ENCODE assay signal across 8 cellular contexts in the genomic region with DNA sequence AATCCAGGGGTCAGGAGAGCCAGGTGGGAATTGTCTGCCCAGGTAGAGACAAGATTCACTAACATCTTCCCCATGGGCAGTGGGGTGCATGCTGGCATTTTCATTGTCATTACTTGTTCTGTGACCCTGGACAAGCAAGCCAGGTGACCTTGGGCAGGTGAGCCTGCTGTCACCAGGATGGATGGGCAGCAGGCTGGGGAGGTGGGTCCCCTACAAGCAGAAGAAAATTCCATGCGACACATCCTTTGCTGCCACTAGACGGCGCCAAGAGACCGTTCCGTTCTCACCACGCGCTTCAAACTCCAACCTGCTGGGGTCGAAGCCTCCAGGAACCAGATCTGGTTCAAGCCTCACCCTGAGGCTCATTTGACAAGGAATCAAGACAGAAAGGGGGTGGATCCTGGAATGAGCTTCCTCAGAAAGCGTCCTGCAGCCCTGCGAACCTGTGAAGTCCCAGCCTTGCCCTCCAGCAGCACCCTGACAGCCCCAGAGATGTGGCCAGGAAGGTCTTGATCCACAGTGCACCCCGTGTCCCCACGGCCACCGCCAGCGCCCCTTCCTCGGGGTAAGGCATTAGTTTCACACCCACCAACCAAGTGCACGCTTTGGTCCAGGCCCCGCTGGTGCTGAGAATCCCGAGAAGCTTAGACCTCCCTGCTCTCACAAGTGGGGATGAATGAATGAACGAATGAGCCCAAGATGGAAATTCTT. TPM values are rescaled to one million over a fixed set of nuclear protein-coding genes. Genes with fewer than 3 reads are reported as not detected.
DNase-seq lines count a peak whose midpoint lies in the region; ATAC-seq and TF ChIP-seq lines count a peak whose summit lies in the region.

No MANE protein-coding gene starts in this region.

- H3K36me3 ChIP-seq in A673 (ENCODE audit: insufficient read depth, low read length, poor library complexity, severe bottlenecking) = no peaks in the 10 kb centered on the region
- peaks cover 4% of the 10 kb centered on the region for H3K36me3 ChIP-seq in WERI-Rb-1
- peaks cover 4% of the 10 kb centered on the region for H3K36me3 ChIP-seq in brain microvascular endothelial cell (replicated peaks)

- no TSS peak for BruUV-seq in A673 (replicated peaks; lab: Mats Ljungman, UMichigan)

- in situ Hi-C loops in brain microvascular endothelial cell (cut with HindIII; ENCODE audit: low pct_ligation_motif_present, low sequenced_read_pairs) = no loop called here

- TF ChIP-seq CTCF in A673 (conservative IDR thresholded peaks at IDR 0.05; ENCODE audit: low read depth, low read length) = peak; percentile 90
- peak; percentile 98 for TF ChIP-seq CTCF in GM20000 (IDR thresholded peaks at IDR 0.05; ENCODE audit: extremely low read depth, missing control alignments)
- TF ChIP-seq CTCF in WERI-Rb-1 (IDR thresholded peaks at IDR 0.05; ENCODE audit: low read depth, low read length) = peak; percentile 99
- peak; percentile 96 for TF ChIP-seq CTCF in brain microvascular endothelial cell (IDR thresholded peaks at IDR 0.05; ENCODE audit: low read depth, low read length, missing control alignments)

- intact Hi-C loops in A673 (cut with micrococcal nuclease; ENCODE audit: unreplicated experiment) = loop anchor here (5.0 kb wide), 3 partner anchors 101 to 254 kb away; no protein-coding TSS in a partner anchor

- ATAC-seq in GM19395 (IDR thresholded peaks at IDR 0.05; ENCODE audit: unreplicated experiment) = no peak

- no peaks in the 10 kb centered on the region for H3K27me3 ChIP-seq in A673 (replicated peaks; ENCODE audit: insufficient read depth, low read depth, low read length, poor library complexity)
- no peaks in the 10 kb centered on the region for H3K27me3 ChIP-seq in WERI-Rb-1 (ENCODE audit: insufficient read depth, low read depth, severe bottlenecking)
- H3K27me3 ChIP-seq in brain microvascular endothelial cell (replicated peaks) = no peaks in the 10 kb centered on the region

- H3K4me3 ChIP-seq in A673 (ENCODE audit: low read depth, low read length, poor library complexity, severe bottlenecking) (no peak overlapping the region), WERI-Rb-1 (ENCODE audit: low read depth, low read length) (no peak overlapping the region), brain microvascular endothelial cell (ENCODE audit: low read depth, low read length) (no peak overlapping the region)

- H3K9me3 ChIP-seq in A673 (ENCODE audit: low read depth, low read length, poor library complexity, severe bottlenecking) (no peaks in the 10 kb centered on the region), WERI-Rb-1 (ENCODE audit: severe bottlenecking) (no peaks in the 10 kb centered on the region)

- H3K27ac ChIP-seq in A673 (ENCODE audit: low read depth, low read length, poor library complexity, severe bottlenecking) (peak overlapping the region; percentile 58), WERI-Rb-1 (no peak overlapping the region), brain microvascular endothelial cell (no peak overlapping the region)

- CTCF ChIA-PET in A673 (lab: Charles Lee) = interaction anchor here (0.5 to 1.3 kb wide), 8 partner anchors 11 to 1770 kb away, joined by 3 to 10 read pairs (median 4); no protein-coding TSS in a partner anchor

- H3K4me1 ChIP-seq in A673 (ENCODE audit: insufficient read depth, low read length, poor library complexity, severe bottlenecking) = peaks cover 37% of the 10 kb centered on the region

- DNase-seq in A673 (ENCODE audit: low spot score) = peak; percentile 94
- DNase-seq in GM20000 (ENCODE audit: low spot score) = peak; percentile 85
- DNase-seq in NCI-H226 = peak; percentile 62
- peak; percentile 80 for DNase-seq in WERI-Rb-1
- peak; percentile 71 for DNase-seq in brain microvascular endothelial cell
- DNase-seq in iPS-NIHi7 (ENCODE audit: extremely low spot score) = peak; percentile 77
- peak; percentile 45 to 61 for DNase-seq in stimulated activated CD4-positive, alpha-beta T cell treated with anti-CD3 and anti-CD28 coated beads, Interleukin-15, amount 100 ng/mL, for 1 hour (ENCODE audit: low read depth in 1 of 2, low spot score in 1 of 2)

- POLR2A ChIA-PET in A673 (lab: Charles Lee; ENCODE audit: low non-redundant PET) = interaction anchor here (0.6 kb wide), 1 partner anchor 15 kb away, joined by 18 read pairs; no protein-coding TSS in a partner anchor

RNA-seq across cellular contexts. Expression of gene DYNC1H1, which starts 3.2 kb away (rescaled TPM):
- total RNA-seq in A673 (2021) = 794 and 833 TPM in 2 replicates
